22 cellular contexts compared by ENCODE assay signal in genomic region chr1:108858541-108858940, GRCh38. TPM values are rescaled to one million over a fixed set of nuclear protein-coding genes. Genes with fewer than 3 reads are reported as not detected.
DNase-seq lines count a peak whose midpoint lies in the region; ATAC-seq and TF ChIP-seq lines count a peak whose summit lies in the region.
"Had no signal": no experiment of that assay in that cellular context is flagged by ENCODE, and none has a peak within 500 bp of the region (broad histone marks: within the 10 kb centered on the region; RNA-seq: fewer than 3 reads in every experiment).

No MANE protein-coding gene starts in this region.

- no peak overlapping the region for H4K8ac ChIP-seq in neuronal stem cell (ENCODE audit: low read depth, low read length)

- H3K14ac ChIP-seq in neuronal stem cell (ENCODE audit: low read length): no peak overlapping the region

- no peak overlapping the region for H3K4ac ChIP-seq in neuronal stem cell (ENCODE audit: low read length)

- H3K27ac ChIP-seq in neuronal stem cell (replicated peaks; ENCODE audit: low read length): no peak overlapping the region
- H3K27ac ChIP-seq in tibial artery: no peak overlapping the region
- H3K27ac ChIP-seq: thyroid gland had no signal

- in situ Hi-C loops in HAP-1 (cut with MboI; ENCODE audit: low sequenced_read_pairs): no loop called here

- H3K4me1 ChIP-seq in neuronal stem cell (ENCODE audit: control insufficient read depth in 2 of 2, insufficient read depth in 1 of 2, low read depth in 1 of 2, low read length in 2 of 2) (peaks cover 0 to 7% of the 10 kb centered on the region in 2 donors), HAP-1 (peaks cover 35% of the 10 kb centered on the region), tibial artery (peaks cover 0 to 11% (median 0%) of the 10 kb centered on the region in 4 donors)
- H3K4me1 ChIP-seq: lower lobe of right lung, thyroid gland had no signal

- no peak overlapping the region for H2BK15ac ChIP-seq in neuronal stem cell (ENCODE audit: low read length)

- H4K91ac ChIP-seq in neuronal stem cell (ENCODE audit: low read depth, low read length, poor library complexity): no peak overlapping the region

- no peak for TF ChIP-seq CTCF in tibial artery (IDR thresholded peaks at IDR 0.05)

- no peaks in the 10 kb centered on the region for H3K79me1 ChIP-seq in neuronal stem cell (ENCODE audit: low read depth, low read length)

- intact Hi-C loops in tibial artery (cut with DNase I; ENCODE audit: low total_unique reads): no loop called here

- no peak overlapping the region for H3K23ac ChIP-seq in neuronal stem cell (ENCODE audit: low read depth, low read length, poor library complexity)

- H3K27me3 ChIP-seq in neuronal stem cell (ENCODE audit: control insufficient read depth in 3 of 3, insufficient read depth in 3 of 3, low read depth in 1 of 3, low read length in 3 of 3): peaks cover 0 to 2% (median 0%) of the 10 kb centered on the region in 3 experiments
- H3K27me3 ChIP-seq in HAP-1 (ENCODE audit: low read depth): no peaks in the 10 kb centered on the region
- no peaks in the 10 kb centered on the region for H3K27me3 ChIP-seq in tibial artery
- H3K27me3 ChIP-seq: thyroid gland had no signal

- no peak overlapping the region for H2BK5ac ChIP-seq in neuronal stem cell (ENCODE audit: low read length)

- no peaks in the 10 kb centered on the region for H3K9me3 ChIP-seq in neuronal stem cell (replicated peaks in 1 of 2; ENCODE audit: control insufficient read depth in 2 of 2, insufficient read depth in 1 of 2, low read depth in 1 of 2, low read length in 2 of 2)
- no peaks in the 10 kb centered on the region for H3K9me3 ChIP-seq in HAP-1
- H3K9me3 ChIP-seq in tibial artery: no peaks in the 10 kb centered on the region
- H3K9me3 ChIP-seq: lower lobe of right lung, thyroid gland had no signal

- H3K36me3 ChIP-seq in neuronal stem cell (replicated peaks in 1 of 2; ENCODE audit: control insufficient read depth in 2 of 2, insufficient read depth in 2 of 2, low read length in 2 of 2) (no peaks in the 10 kb centered on the region), HAP-1 (replicated peaks) (no peaks in the 10 kb centered on the region), tibial artery (no peaks in the 10 kb centered on the region)
- H3K36me3 ChIP-seq: lower lobe of right lung, thyroid gland had no signal

- H3K4me3 ChIP-seq in neuronal stem cell (ENCODE audit: low read length in 2 of 2) (no peak overlapping the region), HAP-1 (no peak overlapping the region), tibial artery (no peak overlapping the region)
- H3K4me3 ChIP-seq: lower lobe of right lung, thyroid gland had no signal

- ATAC-seq in HG03571 (IDR thresholded peaks at IDR 0.05; ENCODE audit: unreplicated experiment) (no peak), HG02973 (IDR thresholded peaks at IDR 0.05; ENCODE audit: unreplicated experiment) (no peak)
- ATAC-seq: activated CD4-positive, alpha-beta T cell treated with anti-CD3 and anti-CD28 coated beads for 36 hours; activated T-cell treated with anti-CD3 and anti-CD28 coated beads, Interleukin-2, amount 50 U/mL, for 72 hours; effector memory CD8-positive, alpha-beta T cell; esophagus mucosa; lower lobe of right lung; sciatic nerve; T-helper 17 cell had no signal

- no peak overlapping the region for H2BK120ac ChIP-seq in neuronal stem cell (ENCODE audit: low read depth, low read length)

- DNase-seq in EH (ENCODE audit: low read depth): peak; percentile 19
- peak; percentile 99 for DNase-seq in NCI-H2171 treated with DMSO at 0.1 percent for 48 hours (lab: John Stamatoyannopoulos, UW)
- peak; percentile 35 for DNase-seq in cerebellar cortex (ENCODE audit: low spot score)
- no peak for DNase-seq in neuronal stem cell (ENCODE audit: low spot score)
- DNase-seq in HAP-1 (ENCODE audit: low spot score in 2 of 2): no peak
- DNase-seq in tibial artery: no peak
- DNase-seq: activated CD4-positive, alpha-beta T cell treated with anti-CD3 and anti-CD28 coated beads for 36 hours; activated naive CD4-positive, alpha-beta T cell treated with Interleukin-2 at 50 U/mL for 16 hours; activated T-cell treated with anti-CD3 and anti-CD28 coated beads, Interleukin-2, amount 50 U/mL, for 72 hours; effector memory CD8-positive, alpha-beta T cell; Karpas-422; lower lobe of right lung; NK-92 treated with Interleukin-12 subunit alpha and Interleukin-12 subunit beta, amount 100 ng/mL, for 24 hours; T-helper 17 cell; thyroid gland had no signal

- no peak overlapping the region for H3K18ac ChIP-seq in neuronal stem cell (ENCODE audit: low read length)

- no peak overlapping the region for H3K4me2 ChIP-seq in neuronal stem cell (ENCODE audit: insufficient read depth, low read length, poor library complexity, severe bottlenecking)

- H2BK12ac ChIP-seq in neuronal stem cell (ENCODE audit: low read length): no peak overlapping the region

- H2AK5ac ChIP-seq in neuronal stem cell (ENCODE audit: low read depth, low read length): no peak overlapping the region

- H3K9ac ChIP-seq in neuronal stem cell (ENCODE audit: low read depth, low read length, poor library complexity): no peak overlapping the region

- peak overlapping the region; percentile 15 for H2AFZ ChIP-seq in neuronal stem cell (ENCODE audit: low read length)

- WGBS in neuronal stem cell (ENCODE audit: extremely low coverage in 2 of 2, insufficient read length in 2 of 2, insufficient replicate concordance in 1 of 2), 2 donors: no CpG with 5 or more reads among the region's 3 CpGs

RNA-seq across cellular contexts. Expression of gene AKNAD1, which starts 1.6 kb away (rescaled TPM):
- 0.04 TPM for polyA plus RNA-seq in neuronal stem cell (2013, experiment 1 of 2)
- not detected for polyA plus RNA-seq in neuronal stem cell (2013, experiment 2 of 2)
- polyA plus RNA-seq: CD14-positive monocyte, H1, neural cell had no signal

RNA-seq across cellular contexts. Expression of gene GPSM2, which starts 18.2 kb away (rescaled TPM):
- polyA plus RNA-seq in neuronal stem cell (2013, experiment 1 of 2): 27.8 TPM
- polyA plus RNA-seq in neuronal stem cell (2013, experiment 2 of 2): 26.6 TPM

Comparison
In these comparisons a context has a peak if more than half of its experiments do, and no peak if none do; other contexts are left out.
1. DNase-seq: peak in EH (single experiment), NCI-H2171 treated with DMSO at 0.1 percent for 48 hours (single experiment) and cerebellar cortex (single experiment); none in neuronal stem cell (single experiment), HAP-1 (0 of 2) and tibial artery (0 of 2).